In genomic region chr9:78261403-78262001, GRCh38 we compare ENCODE assay signal across 8 cellular contexts. TPM values are rescaled to one million over a fixed set of nuclear protein-coding genes. Genes with fewer than 3 reads are reported as not detected.
DNase-seq lines count a peak whose midpoint lies in the region; ATAC-seq, FAIRE-seq and TF ChIP-seq lines count a peak whose summit lies in the region.

No MANE protein-coding gene starts in this region.

- no peak overlapping the region for H3K27ac ChIP-seq in small intestine (ENCODE audit: low read depth in 1 of 2, low read length in 1 of 2)

- H3K4me1 ChIP-seq in small intestine (ENCODE audit: control insufficient read depth in 2 of 2, insufficient read depth in 1 of 2, low read depth in 1 of 2, low read length in 1 of 2), result no peaks in the 10 kb centered on the region

- 30 to 45% (median 41%) methylated on average over 2 of the region's 2 CpGs for WGBS in small intestine, 3 donors

- peaks cover 0 to 2% of the 10 kb centered on the region in 2 donors for H3K36me3 ChIP-seq in small intestine (ENCODE audit: control insufficient read depth in 2 of 2, insufficient read depth in 2 of 2, low read length in 2 of 2)

- H3K4me3 ChIP-seq in GM12864 (ENCODE audit: low read depth, low read length), result no peak overlapping the region
- H3K4me3 ChIP-seq in small intestine (ENCODE audit: low read depth in 1 of 2, low read length in 2 of 2), result no peak overlapping the region

- FAIRE-seq in RCC 7860 (lab: Jason Lieb, UNC) (peak; percentile 93), small intestine (lab: Jason Lieb, UNC) (peak; percentile 85)

- DNase-seq in GM12864 (ENCODE audit: low read depth) (peak; percentile 3), RCC 7860 (ENCODE audit: low spot score) (peak; percentile 33), fibroblast of gingiva (ENCODE audit: low read depth) (peak; percentile 37), small intestine (peak; percentile 28), ureter (ENCODE audit: low spot score) (no peak), mucosa of gallbladder (ENCODE audit: low spot score) (no peak)

- ATAC-seq in HG02759 (IDR thresholded peaks at IDR 0.05; ENCODE audit: unreplicated experiment) (peak; percentile 64), GM18868 (IDR thresholded peaks at IDR 0.05; ENCODE audit: unreplicated experiment) (no peak)

- H3K9me3 ChIP-seq in small intestine (ENCODE audit: control insufficient read depth, low read depth), result no peaks in the 10 kb centered on the region

- peak; percentile 40 for TF ChIP-seq CTCF in GM12864 (IDR thresholded peaks at IDR 0.05; ENCODE audit: low read depth, low read length, missing control alignments)

- H3K27me3 ChIP-seq in small intestine (ENCODE audit: control insufficient read depth in 2 of 2, insufficient read depth in 2 of 2, low read length in 2 of 2), result no peaks in the 10 kb centered on the region

RNA-seq across cellular contexts. Expression of gene CEP78, which starts 25.6 kb away (rescaled TPM):
- 1 to 10 TPM in 2 of 3 donors, under 1 TPM in 1; 0.81 to 9.8 (median 1.6) TPM for polyA plus RNA-seq in small intestine
- total RNA-seq in ureter, result 10.2 TPM
- 13.7 TPM for total RNA-seq in mucosa of gallbladder

RNA-seq across cellular contexts. Expression of gene PSAT1, which starts 35.4 kb away (rescaled TPM):
- polyA plus RNA-seq in small intestine, result 100 to 1,000 TPM in 1 of 3 donors, 1 to 10 TPM in 2; 1.8 to 101 (median 3.0) TPM
- 139 TPM for total RNA-seq in ureter
- total RNA-seq in mucosa of gallbladder, result 2.4 TPM

Comparison
In these comparisons a context has a peak if more than half of its experiments do, and no peak if none do; other contexts are left out.
1. DNase-seq: peak in GM12864 (single experiment), RCC 7860 (single experiment), fibroblast of gingiva (single experiment) and small intestine (single experiment); none in ureter (single experiment) and mucosa of gallbladder (single experiment).
2. RNA of gene PSAT1, which starts 35.4 kb away (total RNA-seq): 139 TPM in ureter (single experiment); 2.4 TPM in mucosa of gallbladder (single experiment); every median in the first group is over 10 times any median in the second.